ENCODE assay signal across 18 cellular contexts in genomic region chr15:96262097-96262496, GRCh38.
DNase-seq lines count a peak whose midpoint lies in the region; ATAC-seq, FAIRE-seq and TF ChIP-seq lines count a peak whose summit lies in the region.
"Had no signal": no experiment of that assay in that cellular context is flagged by ENCODE, and none has a peak within 500 bp of the region (broad histone marks: within the 10 kb centered on the region; RNA-seq: fewer than 3 reads in every experiment).

No MANE protein-coding gene starts in this region.

- no peaks in the 10 kb centered on the region for H3K36me3 Mint-ChIP-seq in CD8-positive, alpha-beta T cell

- H2BK12ac ChIP-seq in mesenchymal stem cell (ENCODE audit: low read length in 2 of 2): no peak overlapping the region

- 71% methylated on average over 3 of the region's 4 CpGs for WGBS in mesenchymal stem cell
- WGBS in stomach, 5 donors: 32 to 48% (median 38%) methylated on average over 4 of the region's 4 CpGs

- POLR2A ChIA-PET in CD8-positive, alpha-beta T cell (lab: Charles Lee): no interaction called here

- CTCF ChIA-PET in CD8-positive, alpha-beta T cell (lab: Charles Lee): no interaction called here

- H3K27me3 ChIP-seq in mesenchymal stem cell (ENCODE audit: control insufficient read depth in 1 of 2, insufficient read depth in 1 of 2, low read length in 2 of 2) (no peaks in the 10 kb centered on the region), stomach (no peaks in the 10 kb centered on the region)
- H3K27me3 ChIP-seq in CD8-positive, alpha-beta T cell (ENCODE audit: insufficient read depth, low read length): no peaks in the 10 kb centered on the region
- H3K27me3 ChIP-seq: BLaER1 treated with 17β-estradiol and CSF1 and Interleukin-3, amounts not matched to agents 10 nM and 100 nM; SJSA1 had no signal

- no peak overlapping the region for H3K4me3 Mint-ChIP-seq in CD8-positive, alpha-beta T cell

- H2BK15ac ChIP-seq in mesenchymal stem cell (ENCODE audit: low read depth, poor library complexity, severe bottlenecking): no peak overlapping the region

- DNase-seq in Caki2 (ENCODE audit: low read depth) (peak; percentile 19), mesenchymal stem cell (no peak), stomach (no peak)
- DNase-seq in CD8-positive, alpha-beta T cell: no peak
- DNase-seq: H7, NCI-H1048, NCI-H1436 treated with DMSO at 0.1 percent for 48 hours, NCI-H2081, NCI-H510A treated with DMSO at 0.1 percent for 48 hours, NCI-H82 had no signal

- no peak overlapping the region for H3K4me2 ChIP-seq in mesenchymal stem cell (ENCODE audit: low read length, poor library complexity, severe bottlenecking)
- H3K4me2 ChIP-seq: BLaER1 treated with 17β-estradiol and CSF1 and Interleukin-3, amounts not matched to agents 10 nM and 100 nM; KMS-11 had no signal

- no peak overlapping the region for H2BK120ac ChIP-seq in mesenchymal stem cell (ENCODE audit: low read depth, low read length)

- no peaks in the 10 kb centered on the region for H3K9me3 Mint-ChIP-seq in CD8-positive, alpha-beta T cell

- TF ChIP-seq CTCF in stomach (IDR thresholded peaks at IDR 0.05): no peak
- no peak for TF ChIP-seq CTCF in CD8-positive, alpha-beta T cell (IDR thresholded peaks at IDR 0.05)

- H2BK5ac ChIP-seq in mesenchymal stem cell (ENCODE audit: low read depth, low read length, poor library complexity, severe bottlenecking): no peak overlapping the region

- peak; percentile 97 for FAIRE-seq in endometrium (lab: Jason Lieb, UNC)
- FAIRE-seq: GM12892 had no signal

- H3K9ac ChIP-seq in mesenchymal stem cell (ENCODE audit: low read length): no peak overlapping the region
- H3K9ac ChIP-seq: BLaER1 treated with 17β-estradiol and CSF1 and Interleukin-3, amounts not matched to agents 10 nM and 100 nM; KMS-11 had no signal

- no peak overlapping the region for H3K23ac ChIP-seq in mesenchymal stem cell (ENCODE audit: low read length in 2 of 2)

- H3K4me3 ChIP-seq in mesenchymal stem cell (ENCODE audit: insufficient read depth in 1 of 2, low read depth in 1 of 2, low read length in 2 of 2) (no peak overlapping the region), stomach (no peak overlapping the region)
- H3K4me3 ChIP-seq in CD8-positive, alpha-beta T cell (ENCODE audit: low read depth, low read length): no peak overlapping the region
- H3K4me3 ChIP-seq: BLaER1 treated with 17β-estradiol and CSF1 and Interleukin-3, amounts not matched to agents 10 nM and 100 nM; SJSA1 had no signal

- H3K27ac ChIP-seq in mesenchymal stem cell (ENCODE audit: low read length, poor library complexity, severe bottlenecking) (peak overlapping the region; percentile 88), stomach (peak overlapping the region in 4 of 5 donors; percentile 21 to 76 (median 55))
- no peak overlapping the region for H3K27ac ChIP-seq in CD8-positive, alpha-beta T cell (ENCODE audit: low read depth, low read length)
- H3K27ac ChIP-seq: BLaER1 treated with 17β-estradiol and CSF1 and Interleukin-3, amounts not matched to agents 10 nM and 100 nM; KMS-11; SJSA1 had no signal

- no peak overlapping the region for H2AK5ac ChIP-seq in mesenchymal stem cell (ENCODE audit: low read length, severe bottlenecking)

- H3K36me3 ChIP-seq in mesenchymal stem cell (ENCODE audit: control insufficient read depth in 1 of 2, insufficient read depth in 2 of 2, low read depth in 1 of 2, low read length in 2 of 2) (peaks cover 0 to 16% of the 10 kb centered on the region in 2 experiments), stomach (no peaks in the 10 kb centered on the region)
- no peaks in the 10 kb centered on the region for H3K36me3 ChIP-seq in CD8-positive, alpha-beta T cell (ENCODE audit: insufficient read depth, low read length)
- H3K36me3 ChIP-seq: BLaER1 treated with 17β-estradiol and CSF1 and Interleukin-3, amounts not matched to agents 10 nM and 100 nM had no signal

- peaks cover 10% of the 10 kb centered on the region for H3K79me1 ChIP-seq in mesenchymal stem cell (replicated peaks; ENCODE audit: low read length, poor library complexity, severe bottlenecking)

- H3K9me3 ChIP-seq in mesenchymal stem cell (ENCODE audit: control insufficient read depth, low read length): no peaks in the 10 kb centered on the region
- H3K9me3 ChIP-seq in stomach: no peaks in the 10 kb centered on the region
- no peaks in the 10 kb centered on the region for H3K9me3 ChIP-seq in CD8-positive, alpha-beta T cell (ENCODE audit: low read length)
- H3K9me3 ChIP-seq: BLaER1 treated with 17β-estradiol and CSF1 and Interleukin-3, amounts not matched to agents 10 nM and 100 nM; SJSA1 had no signal

- no peaks in the 10 kb centered on the region for H3K4me1 Mint-ChIP-seq in CD8-positive, alpha-beta T cell (ENCODE audit: low read depth)

- ATAC-seq in HG03457 (IDR thresholded peaks at IDR 0.05; ENCODE audit: unreplicated experiment) (no peak), GM21390 (IDR thresholded peaks at IDR 0.05; ENCODE audit: unreplicated experiment) (no peak), HG03469 (IDR thresholded peaks at IDR 0.05; ENCODE audit: unreplicated experiment) (no peak)
- ATAC-seq in CD8-positive, alpha-beta T cell: no peak

- intact Hi-C loops in stomach (cut with DNase I; ENCODE audit: low total_unique reads): no loop called here
- intact Hi-C loops in CD8-positive, alpha-beta T cell (cut with DNase I, micrococcal nuclease): no loop called here

- H3K27ac Mint-ChIP-seq in CD8-positive, alpha-beta T cell: no peak overlapping the region

- TF ChIP-seq POLR2A in stomach (IDR thresholded peaks at IDR 0.05): no peak

- no peak overlapping the region for H3K4ac ChIP-seq in mesenchymal stem cell (ENCODE audit: low read depth in 1 of 2, low read length in 2 of 2)

- in situ Hi-C loops in Caki2 (cut with HindIII; ENCODE audit: low pct_unique_long_range_greater_than_20kb, low sequenced_read_pairs): no loop called here

- no peak overlapping the region for H4K91ac ChIP-seq in mesenchymal stem cell (ENCODE audit: low read length)

- no peak overlapping the region for H3K14ac ChIP-seq in mesenchymal stem cell (ENCODE audit: low read length in 2 of 2)

- no peak overlapping the region for H3K18ac ChIP-seq in mesenchymal stem cell (ENCODE audit: low read depth in 1 of 2, low read length in 2 of 2)

- no peak for TF ChIP-seq EP300 in stomach (IDR thresholded peaks at IDR 0.05)

- H3K4me1 ChIP-seq in mesenchymal stem cell (ENCODE audit: control insufficient read depth, insufficient read depth, low read depth, low read length) (peaks cover 9% of the 10 kb centered on the region), stomach (peaks cover 16 to 54% (median 33%) of the 10 kb centered on the region in 4 donors)
- H3K4me1 ChIP-seq in CD8-positive, alpha-beta T cell (ENCODE audit: insufficient read depth, low read length): no peaks in the 10 kb centered on the region
- H3K4me1 ChIP-seq: BLaER1 treated with 17β-estradiol and CSF1 and Interleukin-3, amounts not matched to agents 10 nM and 100 nM had no signal

- H3K27me3 Mint-ChIP-seq in CD8-positive, alpha-beta T cell (ENCODE audit: low read depth): peaks cover 4% of the 10 kb centered on the region

- no peak overlapping the region for H4K8ac ChIP-seq in mesenchymal stem cell (ENCODE audit: low read length)

- no peak overlapping the region for H2AFZ ChIP-seq in mesenchymal stem cell (ENCODE audit: low read depth, low read length)
